Comparison of ENCODE assay signal across 31 cellular contexts in genomic region chr1:51414811-51415210, GRCh38.
"Had no signal": no experiment of that assay in that cellular context is flagged by ENCODE, and none has a peak within 500 bp of the region (broad histone marks: within the 10 kb centered on the region; RNA-seq: fewer than 3 reads in every experiment).

No MANE protein-coding gene starts in this region.

- DNase-seq: activated CD4-positive, alpha-beta memory T cell treated with anti-CD3 and anti-CD28 coated beads, Interleukin-2, amount 10 ng/mL, durations not matched to agents 7 days and 5 days; activated CD4-positive, alpha-beta T cell treated with anti-CD3 and anti-CD28 coated beads for 1 hour; activated CD4-positive, alpha-beta T cell treated with anti-CD3 and anti-CD28 coated beads for 36 hours; activated CD4-positive, alpha-beta T cell treated with anti-CD3 and anti-CD28 coated beads for 48 hours; activated CD4-positive, alpha-beta T cell treated with anti-CD3 and anti-CD28 coated beads, Interleukin-2, amount 10 ng/mL, durations not matched to agents 7 days and 5 days; activated CD4-positive, alpha-beta T cell treated with anti-CD3 and anti-CD28 coated beads, Interleukin-2, amount 50 U/mL, for 48 hours; activated CD4-positive, CD25-positive, alpha-beta regulatory T cell; activated CD8-positive, alpha-beta memory T cell treated with anti-CD3 and anti-CD28 coated beads for 24 hours; activated CD8-positive, alpha-beta memory T cell treated with anti-CD3 and anti-CD28 coated beads, Interleukin-2, amount 10 ng/mL, durations not matched to agents 7 days and 5 days; activated CD8-positive, alpha-beta memory T cell treated with anti-CD3 and anti-CD28 coated beads, Interleukin-2, amount 50 U/mL, for 48 hours; activated CD8-positive, alpha-beta T cell treated with anti-CD3 and anti-CD28 coated beads, Interleukin-2, amount 10 ng/mL, durations not matched to agents 7 days and 5 days; activated effector memory CD4-positive, alpha-beta T cell treated with Interleukin-2 at 50 U/mL for 16 hours; activated gamma-delta T cell; activated naive CD4-positive, alpha-beta T cell treated with anti-CD3 and anti-CD28 coated beads, Interleukin-2, amount 10 ng/mL, durations not matched to agents 7 days and 5 days; activated naive CD4-positive, alpha-beta T cell treated with Interleukin-2 at 50 U/mL for 16 hours; activated naive CD8-positive, alpha-beta T cell treated with anti-CD3 and anti-CD28 coated beads, Interleukin-2, amount 10 ng/mL, durations not matched to agents 7 days and 5 days; activated naive CD8-positive, alpha-beta T cell treated with anti-CD3 and anti-CD28 coated beads, Interleukin-2, amount 50 U/mL, for 24 hours; activated T-cell treated with anti-CD3 and anti-CD28 coated beads, Interleukin-2, amount 50 U/mL, for 24 hours; activated T-cell treated with anti-CD3 and anti-CD28 coated beads, Interleukin-2, amount 50 U/mL, for 48 hours; amygdala; anterior cingulate cortex; caudate nucleus; cerebellar nuclear complex; T-helper 2 cell; T-helper 9 cell; WERI-Rb-1 had no signal

- H3K27ac ChIP-seq: ascending aorta, cardiac muscle cell, WERI-Rb-1 had no signal

- H3K36me3 ChIP-seq: cardiac muscle cell, WERI-Rb-1 had no signal

- H3K4me3 ChIP-seq: ascending aorta, cardiac muscle cell had no signal

- H3K9me3 ChIP-seq: ascending aorta had no signal

- ATAC-seq: activated CD4-positive, alpha-beta T cell treated with anti-CD3 and anti-CD28 coated beads for 36 hours; activated CD4-positive, CD25-positive, alpha-beta regulatory T cell treated with anti-CD3 and anti-CD28 coated beads, Interleukin-2, amount 50 U/mL, for 24 hours; activated CD8-positive, alpha-beta memory T cell treated with anti-CD3 and anti-CD28 coated beads, Interleukin-2, amount 10 ng/mL, durations not matched to agents 7 days and 5 days; activated CD8-positive, alpha-beta T cell treated with anti-CD3 and anti-CD28 coated beads, Interleukin-2, amount 10 ng/mL, durations not matched to agents 7 days and 5 days; activated naive CD8-positive, alpha-beta T cell treated with anti-CD3 and anti-CD28 coated beads, Interleukin-2, amount 50 U/mL, for 24 hours; WTC11 had no signal

- FAIRE-seq: bronchial epithelial cell had no signal

- H3K27me3 ChIP-seq: ascending aorta, cardiac muscle cell had no signal
